16 cellular contexts compared by ENCODE assay signal in genomic region chr9:10265102-10265708, GRCh38.
DNase-seq lines count a peak whose midpoint lies in the region; ATAC-seq and TF ChIP-seq lines count a peak whose summit lies in the region.
"Had no signal": no experiment of that assay in that cellular context is flagged by ENCODE, and none has a peak within 500 bp of the region (broad histone marks: within the 10 kb centered on the region; RNA-seq: fewer than 3 reads in every experiment).

No MANE protein-coding gene starts in this region.

- H4K20me1 ChIP-seq in fibroblast of lung (ENCODE audit: control insufficient read depth, extremely low read depth, insufficient read depth, low read length): no peaks in the 10 kb centered on the region

- H3K79me1 ChIP-seq in trophoblast cell (ENCODE audit: low read length): no peaks in the 10 kb centered on the region

- H4K91ac ChIP-seq in trophoblast cell (ENCODE audit: low read depth, low read length): no peak overlapping the region

- no peaks in the 10 kb centered on the region for H3K9me3 ChIP-seq in fibroblast of lung (ENCODE audit: control insufficient read depth, insufficient read depth, low read depth, low read length)
- H3K9me3 ChIP-seq in trophoblast cell (ENCODE audit: insufficient read depth, low read depth, low read length): peaks cover 6% of the 10 kb centered on the region
- H3K9me3 ChIP-seq: gastrocnemius medialis had no signal

- no peak overlapping the region for H3K18ac ChIP-seq in trophoblast cell (ENCODE audit: low read length)

- H3K4me3 ChIP-seq in fibroblast of lung (replicated peaks in 1 of 4; ENCODE audit: control extremely low read depth in 1 of 4, insufficient read depth in 1 of 4, low read depth in 3 of 4, low read length in 4 of 4) (no peak overlapping the region), trophoblast cell (ENCODE audit: low read depth, low read length) (no peak overlapping the region)
- H3K4me3 ChIP-seq: cardiac muscle cell, gastrocnemius medialis had no signal

- no peak overlapping the region for H3K4me3 Mint-ChIP-seq in activated T-cell treated with anti-CD3 and anti-CD28 coated beads, Interleukin-2, amount 50 U/mL, for 4 hours
- H3K4me3 Mint-ChIP-seq: stimulated activated memory B cell treated with anti-CD40 and anti-IgM and Interleukin-4, amounts not matched to agents 10 μg/mL and 1 μg/mL and 100 μg/mL, for 72 hours had no signal

- DNase-seq in SK-MEL-5 (ENCODE audit: low read depth, low spot score) (peak; percentile 7), fibroblast of lung (ENCODE audit: low read depth in 2 of 2) (peak; percentile 87 to 96), trophoblast cell (no peak), NCI-H2171 (lab: John Stamatoyannopoulos, UW) (no peak), DMS 273 treated with DMSO at 0.1 percent for 48 hours (lab: John Stamatoyannopoulos, UW) (no peak)
- DNase-seq in activated T-cell treated with anti-CD3 and anti-CD28 coated beads, Interleukin-2, amount 50 U/mL, for 4 hours: no peak
- DNase-seq: activated T-cell treated with anti-CD3 and anti-CD28 coated beads, Interleukin-2, amount 50 U/mL, for 1 hour; CD4-positive, CD25-positive, alpha-beta regulatory T cell; gastrocnemius medialis; NCI-H2081 treated with DMSO at 0.1 percent for 48 hours; WERI-Rb-1 had no signal

- no CpG with 5 or more reads among the region's 4 CpGs for WGBS in trophoblast cell (ENCODE audit: extremely low coverage, insufficient coverage, insufficient read length)

- in situ Hi-C loops in SK-MEL-5 (cut with HindIII; ENCODE audit: low pct_unique_long_range_greater_than_20kb, low sequenced_read_pairs): no loop called here

- ATAC-seq in HG02588 (IDR thresholded peaks at IDR 0.05; ENCODE audit: unreplicated experiment): peak; percentile 44
- no peak for ATAC-seq in activated T-cell treated with anti-CD3 and anti-CD28 coated beads, Interleukin-2, amount 50 U/mL, for 4 hours
- ATAC-seq in GM21360 (IDR thresholded peaks at IDR 0.05; ENCODE audit: unreplicated experiment): no peak
- ATAC-seq: gastrocnemius medialis; Panc1; stimulated activated memory B cell treated with anti-CD40 and anti-IgM and Interleukin-4, amounts not matched to agents 10 μg/mL and 1 μg/mL and 100 μg/mL, for 72 hours had no signal

- H2AFZ ChIP-seq in fibroblast of lung (ENCODE audit: low read length): no peak overlapping the region
- no peak overlapping the region for H2AFZ ChIP-seq in trophoblast cell (ENCODE audit: insufficient read depth, low read length, poor library complexity)

- no peak overlapping the region for H2BK120ac ChIP-seq in trophoblast cell (ENCODE audit: insufficient read depth, low read length, poor library complexity)

- H3K4me1 Mint-ChIP-seq in activated T-cell treated with anti-CD3 and anti-CD28 coated beads, Interleukin-2, amount 50 U/mL, for 4 hours (ENCODE audit: low read depth): no peaks in the 10 kb centered on the region
- H3K4me1 Mint-ChIP-seq: CD4-positive, CD25-positive, alpha-beta regulatory T cell; stimulated activated memory B cell treated with anti-CD40 and anti-IgM and Interleukin-4, amounts not matched to agents 10 μg/mL and 1 μg/mL and 100 μg/mL, for 72 hours had no signal

- no peaks in the 10 kb centered on the region for H3K36me3 Mint-ChIP-seq in activated T-cell treated with anti-CD3 and anti-CD28 coated beads, Interleukin-2, amount 50 U/mL, for 4 hours (ENCODE audit: insufficient read depth)
- H3K36me3 Mint-ChIP-seq: CD4-positive, CD25-positive, alpha-beta regulatory T cell; stimulated activated memory B cell treated with anti-CD40 and anti-IgM and Interleukin-4, amounts not matched to agents 10 μg/mL and 1 μg/mL and 100 μg/mL, for 72 hours had no signal

- no peaks in the 10 kb centered on the region for H3K79me2 ChIP-seq in fibroblast of lung (ENCODE audit: control insufficient read depth, insufficient read depth, low read length)
- H3K79me2 ChIP-seq in trophoblast cell (ENCODE audit: control insufficient read depth, insufficient read depth, low read length, poor library complexity): no peaks in the 10 kb centered on the region

- no peak overlapping the region for H3K27ac ChIP-seq in fibroblast of lung (ENCODE audit: insufficient read depth, low read length)
- H3K27ac ChIP-seq in trophoblast cell (ENCODE audit: low read depth, low read length): peak overlapping the region; percentile 61
- H3K27ac ChIP-seq: cardiac muscle cell, gastrocnemius medialis, WERI-Rb-1 had no signal

- H4K8ac ChIP-seq in trophoblast cell (ENCODE audit: low read depth, low read length): no peak overlapping the region

- no peak for TF ChIP-seq CTCF in fibroblast of lung (conservative IDR thresholded peaks at IDR 0.05 in 1 of 2, IDR thresholded peaks at IDR 0.05 in 1 of 2; ENCODE audit: low read depth in 1 of 2, low read length in 2 of 2)

- H3K23ac ChIP-seq in trophoblast cell (ENCODE audit: low read length): no peak overlapping the region

- H3K36me3 ChIP-seq in fibroblast of lung (ENCODE audit: control insufficient read depth, insufficient read depth, low read length): no peaks in the 10 kb centered on the region
- H3K36me3 ChIP-seq in trophoblast cell (ENCODE audit: control insufficient read depth in 1 of 2, insufficient read depth in 2 of 2, low read length in 2 of 2): peaks cover 0 to 2% of the 10 kb centered on the region in 2 experiments
- H3K36me3 ChIP-seq: cardiac muscle cell, gastrocnemius medialis, WERI-Rb-1 had no signal

- H3K4me2 ChIP-seq in fibroblast of lung (ENCODE audit: extremely low read depth, insufficient read depth, low read length) (no peak overlapping the region), trophoblast cell (ENCODE audit: low read length) (no peak overlapping the region)

- no peak overlapping the region for H2BK12ac ChIP-seq in trophoblast cell (ENCODE audit: low read length)

- H3K9ac ChIP-seq in fibroblast of lung (ENCODE audit: insufficient read depth, low read length) (no peak overlapping the region), trophoblast cell (ENCODE audit: low read length) (no peak overlapping the region)

- H4K12ac ChIP-seq in trophoblast cell (ENCODE audit: low read depth, low read length): no peak overlapping the region

- H3K14ac ChIP-seq in trophoblast cell (ENCODE audit: low read length): no peak overlapping the region

- no peaks in the 10 kb centered on the region for H3K27me3 Mint-ChIP-seq in activated T-cell treated with anti-CD3 and anti-CD28 coated beads, Interleukin-2, amount 50 U/mL, for 4 hours (ENCODE audit: low read depth)
- H3K27me3 Mint-ChIP-seq: CD4-positive, CD25-positive, alpha-beta regulatory T cell; stimulated activated memory B cell treated with anti-CD40 and anti-IgM and Interleukin-4, amounts not matched to agents 10 μg/mL and 1 μg/mL and 100 μg/mL, for 72 hours had no signal

- H3K9me3 Mint-ChIP-seq in activated T-cell treated with anti-CD3 and anti-CD28 coated beads, Interleukin-2, amount 50 U/mL, for 4 hours: peaks cover 14% of the 10 kb centered on the region

- H3K4ac ChIP-seq in trophoblast cell (ENCODE audit: low read depth, low read length): no peak overlapping the region

- H2BK5ac ChIP-seq in trophoblast cell (ENCODE audit: low read depth, low read length, poor library complexity): no peak overlapping the region

- no peaks in the 10 kb centered on the region for H3K4me1 ChIP-seq in fibroblast of lung (ENCODE audit: control insufficient read depth, extremely low read depth, insufficient read depth, low read length)
- no peaks in the 10 kb centered on the region for H3K4me1 ChIP-seq in trophoblast cell (ENCODE audit: control insufficient read depth in 1 of 2, insufficient read depth in 2 of 2, low read length in 2 of 2)
- H3K4me1 ChIP-seq: gastrocnemius medialis had no signal

- H2AK5ac ChIP-seq in trophoblast cell (ENCODE audit: low read length): no peak overlapping the region

- H3K27me3 ChIP-seq in fibroblast of lung (ENCODE audit: control insufficient read depth, insufficient read depth, low read length): no peaks in the 10 kb centered on the region
- H3K27me3 ChIP-seq in trophoblast cell (ENCODE audit: insufficient read depth, low read length): no peaks in the 10 kb centered on the region
- H3K27me3 ChIP-seq: cardiac muscle cell, gastrocnemius medialis had no signal

Comparison
In these comparisons a context has a peak if more than half of its experiments do, and no peak if none do; other contexts are left out.
1. DNase-seq: peak in SK-MEL-5 (single experiment) and fibroblast of lung (2 of 2); none in trophoblast cell (0 of 2), NCI-H2171 (single experiment), DMS 273 treated with DMSO at 0.1 percent for 48 hours (single experiment) and activated T-cell treated with anti-CD3 and anti-CD28 coated beads, Interleukin-2, amount 50 U/mL, for 4 hours (single experiment).